ENCODE assay signal across 13 cellular contexts in genomic region chr7:600935-601334, GRCh38.
DNase-seq lines count a peak whose midpoint lies in the region; ATAC-seq and TF ChIP-seq lines count a peak whose summit lies in the region.
"Had no signal": no experiment of that assay in that cellular context is flagged by ENCODE, and none has a peak within 500 bp of the region (broad histone marks: within the 10 kb centered on the region; RNA-seq: fewer than 3 reads in every experiment).

No MANE protein-coding gene starts in this region.

- peaks cover 55% of the 10 kb centered on the region for H3K4me1 Mint-ChIP-seq in activated naive CD4-positive, alpha-beta T cell treated with anti-CD3 and anti-CD28 coated beads, Interleukin-2, amount 50 U/mL, for 24 hours
- peaks cover 70% of the 10 kb centered on the region for H3K4me1 Mint-ChIP-seq in activated naive CD8-positive, alpha-beta T cell treated with anti-CD3 and anti-CD28 coated beads, Interleukin-2, amount 50 U/mL, for 24 hours
- H3K4me1 Mint-ChIP-seq in naive B cell, result peaks cover 30 to 48% (median 33%) of the 10 kb centered on the region in 3 donors

- TF ChIP-seq CTCF in upper lobe of left lung (IDR thresholded peaks at IDR 0.05) (no peak), GM20000 (IDR thresholded peaks at IDR 0.05; ENCODE audit: extremely low read depth, missing control alignments) (no peak), foreskin fibroblast (IDR thresholded peaks at IDR 0.05; ENCODE audit: low read depth, low read length) (no peak)

- TF ChIP-seq EP300 in upper lobe of left lung (IDR thresholded peaks at IDR 0.05), result no peak

- H3K27ac Mint-ChIP-seq in activated naive CD4-positive, alpha-beta T cell treated with anti-CD3 and anti-CD28 coated beads, Interleukin-2, amount 50 U/mL, for 24 hours, result peak overlapping the region; percentile 97
- peak overlapping the region; percentile 99 for H3K27ac Mint-ChIP-seq in activated naive CD8-positive, alpha-beta T cell treated with anti-CD3 and anti-CD28 coated beads, Interleukin-2, amount 50 U/mL, for 24 hours
- peak overlapping the region in 4 of 6 donors; percentile 59 to 100 (median 88) for H3K27ac Mint-ChIP-seq in naive B cell
- H3K27ac Mint-ChIP-seq: mesothelial cell of epicardium had no signal

- 89 to 90% methylated on average over 5 to 19 of the region's 19 CpGs for WGBS in upper lobe of left lung, 2 donors

- H3K4me1 ChIP-seq in upper lobe of left lung, result peaks cover 40 to 51% (median 44%) of the 10 kb centered on the region in 4 donors

- peak overlapping the region in 1 of 4 donors; percentile 21 for H3K4me3 ChIP-seq in upper lobe of left lung
- no peak overlapping the region for H3K4me3 ChIP-seq in foreskin fibroblast (ENCODE audit: low read depth in 1 of 2, low read length in 2 of 2)

- peaks cover 4% of the 10 kb centered on the region for H3K9me3 Mint-ChIP-seq in activated naive CD4-positive, alpha-beta T cell treated with anti-CD3 and anti-CD28 coated beads, Interleukin-2, amount 50 U/mL, for 24 hours
- no peaks in the 10 kb centered on the region for H3K9me3 Mint-ChIP-seq in activated naive CD8-positive, alpha-beta T cell treated with anti-CD3 and anti-CD28 coated beads, Interleukin-2, amount 50 U/mL, for 24 hours
- H3K9me3 Mint-ChIP-seq in naive B cell, result peaks cover 2 to 18% (median 6%) of the 10 kb centered on the region in 7 donors
- H3K9me3 Mint-ChIP-seq: mesothelial cell of epicardium had no signal

- no peaks in the 10 kb centered on the region for H3K27me3 Mint-ChIP-seq in activated naive CD4-positive, alpha-beta T cell treated with anti-CD3 and anti-CD28 coated beads, Interleukin-2, amount 50 U/mL, for 24 hours
- no peaks in the 10 kb centered on the region for H3K27me3 Mint-ChIP-seq in activated naive CD8-positive, alpha-beta T cell treated with anti-CD3 and anti-CD28 coated beads, Interleukin-2, amount 50 U/mL, for 24 hours
- no peaks in the 10 kb centered on the region for H3K27me3 Mint-ChIP-seq in naive B cell

- peaks cover 0 to under 1% (median 0%) of the 10 kb centered on the region in 4 donors for H3K36me3 ChIP-seq in upper lobe of left lung

- no peak for TF ChIP-seq POLR2A in upper lobe of left lung (IDR thresholded peaks at IDR 0.05)

- no peak for DNase-seq in activated naive CD4-positive, alpha-beta T cell (lab: John Stamatoyannopoulos, UW)
- no peak for DNase-seq in activated naive CD8-positive, alpha-beta T cell treated with anti-CD3 and anti-CD28 coated beads, Interleukin-2, amount 50 U/mL, for 24 hours
- DNase-seq in naive B cell (no peak), upper lobe of left lung (no peak), GM20000 (ENCODE audit: low spot score) (no peak), foreskin fibroblast (no peak)
- DNase-seq: DMS79, NCI-H1048, NCI-H510A had no signal

- H3K27ac ChIP-seq in upper lobe of left lung, result peak overlapping the region; percentile 88 to 95 (median 94)

- H3K4me3 Mint-ChIP-seq in activated naive CD4-positive, alpha-beta T cell treated with anti-CD3 and anti-CD28 coated beads, Interleukin-2, amount 50 U/mL, for 24 hours, result no peak overlapping the region
- peak overlapping the region; percentile 77 for H3K4me3 Mint-ChIP-seq in activated naive CD8-positive, alpha-beta T cell treated with anti-CD3 and anti-CD28 coated beads, Interleukin-2, amount 50 U/mL, for 24 hours
- H3K4me3 Mint-ChIP-seq in naive B cell, result peak overlapping the region in 7 of 8 donors; percentile 57 to 92 (median 65)
- H3K4me3 Mint-ChIP-seq: mesothelial cell of epicardium had no signal

- H3K9me3 ChIP-seq in upper lobe of left lung, result no peaks in the 10 kb centered on the region

- peaks cover 24% of the 10 kb centered on the region for H3K36me3 Mint-ChIP-seq in activated naive CD4-positive, alpha-beta T cell treated with anti-CD3 and anti-CD28 coated beads, Interleukin-2, amount 50 U/mL, for 24 hours
- H3K36me3 Mint-ChIP-seq in activated naive CD8-positive, alpha-beta T cell treated with anti-CD3 and anti-CD28 coated beads, Interleukin-2, amount 50 U/mL, for 24 hours (ENCODE audit: low read depth), result peaks cover 38% of the 10 kb centered on the region
- peaks cover 0 to 18% of the 10 kb centered on the region in 2 donors for H3K36me3 Mint-ChIP-seq in naive B cell

- no peaks in the 10 kb centered on the region for H3K27me3 ChIP-seq in upper lobe of left lung

- ATAC-seq in activated naive CD8-positive, alpha-beta T cell treated with anti-CD3 and anti-CD28 coated beads, Interleukin-2, amount 50 U/mL, for 24 hours, result no peak
- no peak for ATAC-seq in naive B cell (ENCODE audit: low read depth in 2 of 2)
- ATAC-seq in upper lobe of left lung (ENCODE audit: low FRiP score in 2 of 2), result no peak
- no peak for ATAC-seq in HG03439 (IDR thresholded peaks at IDR 0.05; ENCODE audit: unreplicated experiment)
- ATAC-seq: HCT116 had no signal
